Comparison of ENCODE assay signal across 32 cellular contexts in the genomic region with DNA sequence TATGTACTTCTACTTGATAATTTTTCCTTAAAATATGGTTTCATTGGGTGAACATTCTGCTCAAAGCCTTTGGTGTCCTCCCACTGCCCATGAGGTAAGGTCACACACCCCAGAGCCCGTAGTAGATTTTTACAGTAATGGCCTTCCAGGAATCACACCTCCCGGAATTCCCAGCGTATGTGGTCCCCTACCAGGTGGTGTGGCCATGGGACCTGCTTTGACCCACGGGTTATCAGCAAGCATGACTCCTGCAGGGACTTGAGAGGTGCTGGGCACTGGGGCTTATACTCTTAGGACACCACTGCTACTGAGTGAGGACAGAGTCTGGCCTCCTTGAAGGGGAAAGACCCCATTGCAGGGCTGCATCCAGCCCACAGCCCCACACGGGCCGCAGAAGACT.
"Had no signal": no experiment of that assay in that cellular context is flagged by ENCODE, and none has a peak within 500 bp of the region (broad histone marks: within the 10 kb centered on the region; RNA-seq: fewer than 3 reads in every experiment).

No MANE protein-coding gene starts in this region.

- H3K4me2 ChIP-seq: KMS-11 had no signal

- H3K27ac Mint-ChIP-seq: activated CD4-positive, alpha-beta memory T cell treated with anti-CD3 and anti-CD28 coated beads, Interleukin-2, amount 10 ng/mL, durations not matched to agents 7 days and 5 days; activated naive CD4-positive, alpha-beta T cell treated with anti-CD3 and anti-CD28 coated beads, Interleukin-2, amount 10 ng/mL, durations not matched to agents 7 days and 5 days; activated naive CD8-positive, alpha-beta T cell; activated naive CD8-positive, alpha-beta T cell treated with anti-CD3 and anti-CD28 coated beads, Interleukin-2, amount 50 U/mL, for 24 hours; activated T-cell treated with anti-CD3 and anti-CD28 coated beads, Interleukin-2, amount 50 U/mL, for 72 hours; activated T-helper 2 cell treated with anti-CD3 and anti-CD28 coated beads, Interferon-gamma antibody, Interleukin-2, Interleukin-4, amounts not matched to agents 10 μg/mL and 5 μg/mL and 100 μg/mL, durations not matched to agents 14 hours and 24 hours and 36 hours had no signal

- H3K4me3 ChIP-seq: SJCRH30, SK-N-MC had no signal

- ATAC-seq: activated naive CD8-positive, alpha-beta T cell treated with anti-CD3 and anti-CD28 coated beads, Interleukin-2, amount 50 U/mL, for 24 hours; activated T-cell treated with anti-CD3 and anti-CD28 coated beads, Interleukin-2, amount 50 U/mL, for 72 hours had no signal

- H3K36me3 ChIP-seq: brain microvascular endothelial cell had no signal

- H3K27me3 Mint-ChIP-seq: activated CD4-positive, alpha-beta memory T cell treated with anti-CD3 and anti-CD28 coated beads, Interleukin-2, amount 10 ng/mL, durations not matched to agents 7 days and 5 days; activated naive CD8-positive, alpha-beta T cell had no signal

- H3K27ac ChIP-seq: brain microvascular endothelial cell, KMS-11, SJCRH30, SK-N-MC, WERI-Rb-1 had no signal

- H3K9me3 ChIP-seq: SJCRH30 had no signal

- H3K27me3 ChIP-seq: brain microvascular endothelial cell, SJCRH30 had no signal

- H3K9ac ChIP-seq: KMS-11 had no signal

- DNase-seq: activated CD4-positive, alpha-beta memory T cell treated with anti-CD3 and anti-CD28 coated beads, Interleukin-2, amount 10 ng/mL, durations not matched to agents 7 days and 5 days; activated CD4-positive, alpha-beta T cell treated with anti-CD3 and anti-CD28 coated beads for 1 hour; activated CD4-positive, alpha-beta T cell treated with anti-CD3 and anti-CD28 coated beads for 48 hours; activated CD4-positive, CD25-positive, alpha-beta regulatory T cell; activated naive CD4-positive, alpha-beta T cell treated with anti-CD3 and anti-CD28 coated beads, Interleukin-2, amount 10 ng/mL, durations not matched to agents 7 days and 5 days; activated naive CD8-positive, alpha-beta T cell treated with anti-CD3 and anti-CD28 coated beads, Interleukin-2, amount 50 U/mL, for 24 hours; activated T-cell treated with anti-CD3 and anti-CD28 coated beads, Interleukin-2, amount 50 U/mL, for 1 hour; activated T-cell treated with anti-CD3 and anti-CD28 coated beads, Interleukin-2, amount 50 U/mL, for 72 hours; amniotic stem cell; aorta; brain microvascular endothelial cell; central memory CD4-positive, alpha-beta T cell; NCI-H1092 treated with DMSO at 0.1 percent for 48 hours; NCI-H1417; NCI-H146; NCI-H187; NCI-H2029 treated with DMSO at 0.1 percent for 48 hours; NCI-H2107; NCI-H2171 treated with DMSO at 0.1 percent for 48 hours; NCI-H2227 treated with DMSO at 0.1 percent for 48 hours; NCI-H446 treated with DMSO at 0.1 percent for 48 hours; NCI-H524; NCI-H69; NCI-H82; SHP77; SJCRH30; T1000; WERI-Rb-1 had no signal

- H3K4me1 Mint-ChIP-seq: activated CD4-positive, alpha-beta memory T cell treated with anti-CD3 and anti-CD28 coated beads, Interleukin-2, amount 10 ng/mL, durations not matched to agents 7 days and 5 days; activated naive CD4-positive, alpha-beta T cell treated with anti-CD3 and anti-CD28 coated beads, Interleukin-2, amount 10 ng/mL, durations not matched to agents 7 days and 5 days; activated naive CD8-positive, alpha-beta T cell treated with anti-CD3 and anti-CD28 coated beads, Interleukin-2, amount 50 U/mL, for 24 hours had no signal

- H3K36me3 Mint-ChIP-seq: activated naive CD4-positive, alpha-beta T cell treated with anti-CD3 and anti-CD28 coated beads, Interleukin-2, amount 10 ng/mL, durations not matched to agents 7 days and 5 days; activated naive CD8-positive, alpha-beta T cell had no signal

- H3K4me3 Mint-ChIP-seq: activated CD4-positive, alpha-beta memory T cell treated with anti-CD3 and anti-CD28 coated beads, Interleukin-2, amount 10 ng/mL, durations not matched to agents 7 days and 5 days; activated naive CD4-positive, alpha-beta T cell treated with anti-CD3 and anti-CD28 coated beads, Interleukin-2, amount 10 ng/mL, durations not matched to agents 7 days and 5 days; activated naive CD8-positive, alpha-beta T cell; activated naive CD8-positive, alpha-beta T cell treated with anti-CD3 and anti-CD28 coated beads, Interleukin-2, amount 50 U/mL, for 24 hours; activated T-cell treated with anti-CD3 and anti-CD28 coated beads, Interleukin-2, amount 50 U/mL, for 72 hours had no signal

- H3K9me3 Mint-ChIP-seq: activated CD4-positive, alpha-beta memory T cell treated with anti-CD3 and anti-CD28 coated beads, Interleukin-2, amount 10 ng/mL, durations not matched to agents 7 days and 5 days; activated naive CD4-positive, alpha-beta T cell treated with anti-CD3 and anti-CD28 coated beads, Interleukin-2, amount 10 ng/mL, durations not matched to agents 7 days and 5 days; activated naive CD8-positive, alpha-beta T cell treated with anti-CD3 and anti-CD28 coated beads, Interleukin-2, amount 50 U/mL, for 24 hours; activated T-cell treated with anti-CD3 and anti-CD28 coated beads, Interleukin-2, amount 50 U/mL, for 72 hours; activated T-helper 2 cell treated with anti-CD3 and anti-CD28 coated beads, Interferon-gamma antibody, Interleukin-2, Interleukin-4, amounts not matched to agents 10 μg/mL and 5 μg/mL and 100 μg/mL, durations not matched to agents 14 hours and 24 hours and 36 hours had no signal
